22 cellular contexts compared by ENCODE assay signal in the genomic region with DNA sequence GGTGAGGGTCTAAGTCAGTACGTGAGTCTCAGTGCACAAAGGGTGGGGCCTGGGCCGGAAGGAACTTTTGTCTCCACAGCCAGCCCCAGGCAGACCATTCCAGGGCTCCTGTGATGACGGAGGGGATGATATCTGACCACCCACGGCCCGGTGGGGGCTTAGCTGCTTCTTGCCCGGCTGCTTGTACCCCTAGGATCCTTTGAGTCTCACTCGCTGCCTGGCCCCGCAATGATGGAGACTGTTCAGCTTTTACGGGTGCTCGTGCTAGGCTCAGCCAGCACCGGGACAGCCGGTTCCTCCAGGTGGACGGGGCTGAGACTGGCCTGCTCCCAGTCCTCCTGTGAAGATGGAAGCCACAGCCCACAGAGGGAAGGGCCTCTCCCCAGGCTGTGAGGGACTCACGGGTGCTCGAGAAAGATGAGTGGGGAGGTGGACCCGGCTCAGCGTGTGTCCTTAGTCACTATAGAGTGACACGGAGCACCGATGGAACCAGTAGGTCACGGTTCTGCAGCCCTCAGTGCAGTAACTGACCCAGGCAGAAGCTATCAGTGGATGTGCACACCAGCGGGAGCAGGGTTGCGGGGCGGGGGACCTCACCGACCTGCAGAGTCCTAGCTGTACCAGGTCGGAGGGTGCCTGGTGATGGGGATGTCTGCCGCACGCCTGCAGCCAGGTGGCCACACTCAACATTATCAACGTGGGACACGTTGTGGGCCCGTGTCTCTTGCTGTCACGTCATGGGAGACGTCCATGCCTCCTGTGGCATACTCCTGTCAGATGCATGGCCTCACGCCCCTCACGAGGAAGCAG. TPM values are rescaled to one million over a fixed set of nuclear protein-coding genes. Genes with fewer than 3 reads are reported as not detected.
A peak's percentile ranks its signal among the peaks of the same experiment; 100 is the strongest.
DNase-seq lines count a peak whose midpoint lies in the region; ATAC-seq and TF ChIP-seq lines count a peak whose summit lies in the region.
"Had no signal": no experiment of that assay in that cellular context is flagged by ENCODE, and none has a peak within 500 bp of the region (broad histone marks: within the 10 kb centered on the region; RNA-seq: fewer than 3 reads in every experiment).

No MANE protein-coding gene starts in this region.

- H3K9me3 ChIP-seq in left ventricle myocardium inferior (replicated peaks) (no peaks in the 10 kb centered on the region), heart left ventricle (no peaks in the 10 kb centered on the region), lower lobe of right lung (no peaks in the 10 kb centered on the region)
- H3K9me3 ChIP-seq: SJCRH30 had no signal

- WGBS in heart left ventricle, 4 donors = 78 to 89% (median 85%) methylated on average over 27 to 34 of the region's 34 CpGs

- no peak for TF ChIP-seq POLR2A in heart left ventricle (IDR thresholded peaks at IDR 0.05)

- H3K4me3 ChIP-seq in left ventricle myocardium inferior = no peak overlapping the region
- H3K4me3 ChIP-seq in heart left ventricle = no peak overlapping the region
- no peak overlapping the region for H3K4me3 ChIP-seq in lower lobe of right lung
- no peak overlapping the region for H3K4me3 ChIP-seq in rectal smooth muscle tissue (ENCODE audit: low read length)
- H3K4me3 ChIP-seq: GM12878, SJCRH30 had no signal

- H3K27me3 ChIP-seq in left ventricle myocardium inferior (ENCODE audit: low read depth) = no peaks in the 10 kb centered on the region
- no peaks in the 10 kb centered on the region for H3K27me3 ChIP-seq in heart left ventricle
- H3K27me3 ChIP-seq in lower lobe of right lung (ENCODE audit: low read depth) = no peaks in the 10 kb centered on the region
- no peaks in the 10 kb centered on the region for H3K27me3 ChIP-seq in rectal smooth muscle tissue (ENCODE audit: control insufficient read depth, insufficient read depth, low read length)

- DNase-seq in left ventricle myocardium inferior (no peak), heart left ventricle (no peak), lower lobe of right lung (peak; percentile 41), cerebellar cortex (ENCODE audit: low spot score) (no peak), NCI-H226 (no peak), NCI-H2107 treated with DMSO at 0.1 percent for 48 hours (lab: John Stamatoyannopoulos, UW; ENCODE audit: unreplicated experiment) (no peak)
- DNase-seq: AML-193; C1 segment of cervical spinal cord; CD8-positive, alpha-beta T cell; DND-41; H7; Kasumi-1; NCI-H1694; NCI-H2107; NCI-H510A; NCI-H774; NK-92 treated with Interleukin-12 subunit alpha and Interleukin-12 subunit beta, amount 100 ng/mL, for 24 hours; SJCRH30 had no signal

- H3K9ac ChIP-seq in rectal smooth muscle tissue (ENCODE audit: low read length) = no peak overlapping the region

- H3K36me3 ChIP-seq in left ventricle myocardium inferior (peaks cover 51% of the 10 kb centered on the region), heart left ventricle (peaks cover 0 to 43% (median 3%) of the 10 kb centered on the region in 9 donors), lower lobe of right lung (peaks cover 57% of the 10 kb centered on the region), rectal smooth muscle tissue (ENCODE audit: control insufficient read depth, insufficient read depth, low read length) (no peaks in the 10 kb centered on the region)
- H3K36me3 ChIP-seq: SJCRH30 had no signal

- no peak for ATAC-seq in heart left ventricle
- no peak for ATAC-seq in lower lobe of right lung
- no peak for ATAC-seq in HG03175 (IDR thresholded peaks at IDR 0.05; ENCODE audit: unreplicated experiment)
- ATAC-seq: CD8-positive, alpha-beta T cell; GM12878; Panc1 had no signal

- intact Hi-C loops in left ventricle myocardium inferior (cut with micrococcal nuclease) = no loop called here
- intact Hi-C loops in heart left ventricle (cut with DNase I) = loop anchor here in 1 of 10 donors (10.0 kb wide), 1 partner anchor 94 kb away; no protein-coding TSS in a partner anchor
- intact Hi-C loops in lower lobe of right lung (cut with DNase I) = no loop called here

- H3K4me1 ChIP-seq in left ventricle myocardium inferior (peaks cover 54% of the 10 kb centered on the region), heart left ventricle (peaks cover 0 to 29% (median 12%) of the 10 kb centered on the region in 12 donors), lower lobe of right lung (peaks cover 3% of the 10 kb centered on the region), rectal smooth muscle tissue (ENCODE audit: control insufficient read depth, insufficient read depth, low read length) (peaks cover 44% of the 10 kb centered on the region)
- H3K4me1 ChIP-seq: SJCRH30 had no signal

- peak overlapping the region; percentile 81 for H3K27ac ChIP-seq in left ventricle myocardium inferior (replicated peaks)
- peak overlapping the region in 3 of 12 donors; percentile 63 to 80 (median 78) for H3K27ac ChIP-seq in heart left ventricle
- no peak overlapping the region for H3K27ac ChIP-seq in lower lobe of right lung
- peak overlapping the region; percentile 90 for H3K27ac ChIP-seq in rectal smooth muscle tissue (ENCODE audit: low read depth, low read length)
- H3K27ac ChIP-seq: SJCRH30 had no signal

- no peak for TF ChIP-seq CTCF in left ventricle myocardium inferior (IDR thresholded peaks at IDR 0.05; ENCODE audit: borderline replicate concordance)
- no peak for TF ChIP-seq CTCF in heart left ventricle (IDR thresholded peaks at IDR 0.05)
- TF ChIP-seq CTCF in lower lobe of right lung (IDR thresholded peaks at IDR 0.05) = no peak

RNA-seq across cellular contexts. Expression of gene ADGRD1, which starts 55.0 kb away (rescaled TPM):
- total RNA-seq in left ventricle myocardium inferior (99.5 TPM), heart left ventricle (100 to 1,000 TPM in 2 of 9 donors, 10 to 100 TPM in 7; 36.3 to 109 (median 75.1) TPM), lower lobe of right lung (108 TPM)
- polyA plus RNA-seq in heart left ventricle = 10 to 100 TPM; 22.7 to 25.7 TPM
- total RNA-seq: CD8-positive, alpha-beta T cell had no signal
